Comparison of ENCODE assay signal across 8 cellular contexts in the genomic region with DNA sequence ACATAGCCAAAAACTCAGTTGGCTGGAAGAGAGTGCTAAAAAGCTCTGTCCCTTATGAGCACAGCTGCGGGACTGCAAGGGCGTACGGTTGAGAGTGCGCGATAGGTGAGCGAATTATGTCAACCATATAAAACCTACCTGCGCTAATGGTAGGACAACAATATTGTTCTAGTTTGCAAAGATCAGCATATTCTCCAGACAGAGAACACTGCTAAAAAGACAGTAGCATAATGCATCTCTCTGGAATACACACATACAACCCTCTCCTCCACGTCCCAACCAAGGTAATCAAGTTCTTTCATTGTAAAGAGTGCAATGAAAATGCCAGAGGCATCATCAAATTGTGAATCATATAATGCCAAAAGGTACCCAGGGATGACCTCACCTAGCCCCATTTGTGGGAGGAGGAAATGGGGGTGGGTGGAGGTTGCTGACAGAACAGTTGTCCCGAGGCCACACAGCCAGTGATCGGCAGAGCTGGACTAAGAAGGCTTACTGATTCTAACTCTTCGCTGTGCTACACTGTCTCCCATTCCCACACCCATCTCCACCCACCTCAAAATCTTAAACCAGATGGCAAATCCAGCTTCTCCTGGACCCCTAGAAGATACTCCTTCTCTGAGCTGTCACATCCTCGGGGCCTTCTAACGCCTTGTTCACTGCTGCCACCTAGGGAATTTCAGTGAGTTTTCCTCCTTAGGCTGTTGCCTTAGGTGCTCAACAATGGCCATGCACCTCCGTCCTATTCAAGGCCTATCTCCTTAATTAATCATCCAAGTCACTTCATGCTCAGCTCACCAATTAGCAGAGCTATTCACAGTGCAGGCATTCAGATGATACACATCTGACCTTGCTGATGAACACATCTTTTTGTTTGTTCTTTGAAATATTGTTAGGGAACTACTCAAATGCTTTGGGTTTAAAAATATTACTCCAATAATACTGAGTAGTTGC.
A peak's percentile ranks its signal among the peaks of the same experiment; 100 is the strongest.
DNase-seq lines count a peak whose midpoint lies in the region; ATAC-seq, FAIRE-seq and TF ChIP-seq lines count a peak whose summit lies in the region.

No MANE protein-coding gene starts in this region.

- ATAC-seq in left lung (peak; percentile 65), aorta (ENCODE audit: low FRiP score) (peak; percentile 69), GM21528 (IDR thresholded peaks at IDR 0.05; ENCODE audit: low FRiP score, unreplicated experiment) (no peak)

- TF ChIP-seq CTCF in bronchial epithelial cell (IDR thresholded peaks at IDR 0.05; ENCODE audit: insufficient read depth, low read length, severe bottlenecking) (peak; percentile 73), left lung (IDR thresholded peaks at IDR 0.05) (peak in 1 of 2 donors; percentile 42)

- H3K4me3 ChIP-seq in bronchial epithelial cell (ENCODE audit: low read depth, low read length) (no peak overlapping the region), left lung (no peak overlapping the region), aorta (ENCODE audit: low read length in 2 of 2) (no peak overlapping the region)

- WGBS in aorta, 2 donors = 72% methylated on average over 14 of the region's 14 CpGs

- H3K36me3 ChIP-seq in bronchial epithelial cell (ENCODE audit: control insufficient read depth, insufficient read depth, low read length) (no peaks in the 10 kb centered on the region), left lung (no peaks in the 10 kb centered on the region), aorta (ENCODE audit: control insufficient read depth in 1 of 2, insufficient read depth in 2 of 2, low read length in 1 of 2) (no peaks in the 10 kb centered on the region)

- H3K27ac ChIP-seq in left lung = no peak overlapping the region
- H3K27ac ChIP-seq in aorta (ENCODE audit: low read depth in 1 of 2, low read length in 2 of 2) = no peak overlapping the region

- H3K4me1 ChIP-seq in left lung = peaks cover 0 to 3% of the 10 kb centered on the region in 2 donors
- H3K4me1 ChIP-seq in aorta (ENCODE audit: control insufficient read depth in 1 of 2, insufficient read depth in 2 of 2, low read length in 2 of 2) = no peaks in the 10 kb centered on the region

- FAIRE-seq in HTR-8/SVneo (lab: Jason Lieb, UNC) = peak; percentile 42
- no peak for FAIRE-seq in bronchial epithelial cell (lab: Jason Lieb, UNC)

- peak; percentile 74 for DNase-seq in DMS79 treated with DMSO at 0.1 percent for 48 hours (lab: John Stamatoyannopoulos, UW)
- peak; percentile 75 for DNase-seq in HTR-8/SVneo (ENCODE audit: insufficient read length, low spot score)
- DNase-seq in NCI-H82 treated with DMSO at 0.1 percent for 48 hours (lab: John Stamatoyannopoulos, UW; ENCODE audit: unreplicated experiment) = peak; percentile 86
- peak; percentile 86 for DNase-seq in bronchial epithelial cell (ENCODE audit: low read depth)
- DNase-seq in left lung = no peak
- no peak for DNase-seq in aorta
- no peak for DNase-seq in stimulated activated CD4-positive, alpha-beta T cell treated with anti-CD3 and anti-CD28 coated beads, Interleukin-2, amount 100 ng/mL, for 24 hours

- H3K9me3 ChIP-seq in left lung = no peaks in the 10 kb centered on the region
- H3K9me3 ChIP-seq in aorta (ENCODE audit: control insufficient read depth, low read length) = no peaks in the 10 kb centered on the region

- no peaks in the 10 kb centered on the region for H3K27me3 ChIP-seq in bronchial epithelial cell (ENCODE audit: control insufficient read depth, insufficient read depth, low read length)
- H3K27me3 ChIP-seq in left lung = no peaks in the 10 kb centered on the region
- no peaks in the 10 kb centered on the region for H3K27me3 ChIP-seq in aorta (ENCODE audit: control insufficient read depth in 1 of 2, insufficient read depth in 2 of 2, low read length in 1 of 2)

- intact Hi-C loops in left lung (cut with DNase I) (no loop called here), aorta (cut with DNase I) (loop anchor here in 1 of 2 donors (10.0 kb wide), 1 partner anchor 194 kb away; no protein-coding TSS in a partner anchor)

Comparison
In these comparisons a context has a peak if more than half of its experiments do, and no peak if none do; other contexts are left out.
1. DNase-seq: peak in DMS79 treated with DMSO at 0.1 percent for 48 hours (single experiment), HTR-8/SVneo (single experiment), NCI-H82 treated with DMSO at 0.1 percent for 48 hours (single experiment) and bronchial epithelial cell (single experiment); none in left lung (0 of 2), aorta (0 of 2) and stimulated activated CD4-positive, alpha-beta T cell treated with anti-CD3 and anti-CD28 coated beads, Interleukin-2, amount 100 ng/mL, for 24 hours (0 of 2).